Comparison of ENCODE assay signal across 22 cellular contexts in the genomic region with DNA sequence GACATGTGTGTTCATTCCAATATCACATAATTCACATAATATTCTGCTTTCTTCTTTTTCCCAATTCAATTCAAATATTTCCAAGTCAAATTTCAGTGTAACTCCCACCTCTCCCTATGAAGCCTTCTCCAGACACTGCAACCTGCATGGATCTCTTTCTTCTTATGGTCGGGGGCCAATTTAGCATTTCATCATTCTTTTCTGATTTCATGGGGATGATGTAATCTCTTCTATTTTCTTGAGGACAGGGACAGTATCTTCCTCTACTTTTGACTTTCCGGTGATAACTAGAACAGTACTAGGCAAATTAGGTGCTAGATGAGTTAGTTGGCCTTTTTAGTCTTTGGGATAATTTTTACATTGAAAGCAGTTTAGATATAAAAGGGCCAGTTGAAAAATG.
DNase-seq lines count a peak whose midpoint lies in the region; ATAC-seq, FAIRE-seq and TF ChIP-seq lines count a peak whose summit lies in the region.
"Had no signal": no experiment of that assay in that cellular context is flagged by ENCODE, and none has a peak within 500 bp of the region (broad histone marks: within the 10 kb centered on the region; RNA-seq: fewer than 3 reads in every experiment).

No MANE protein-coding gene starts in this region.

- H3K4me1 ChIP-seq in HepG2 (ENCODE audit: insufficient read depth, low read length) (no peaks in the 10 kb centered on the region), right lobe of liver (no peaks in the 10 kb centered on the region), keratinocyte (ENCODE audit: control insufficient read depth, extremely low read depth, insufficient read depth, low read length) (peaks cover 22% of the 10 kb centered on the region), neural progenitor cell (peaks cover 11% of the 10 kb centered on the region), tibial nerve (peaks cover 0 to 2% (median 0%) of the 10 kb centered on the region in 4 donors)
- H3K4me1 ChIP-seq: A549, Caco-2 had no signal

- dilution Hi-C loops in keratinocyte (cut with MboI; ENCODE audit: extremely low pct_ligation_motif_present, low sequenced_read_pairs) = no loop called here

- DNase-seq in HepG2 (ENCODE audit: low spot score) (no peak), right lobe of liver (no peak), keratinocyte (ENCODE audit: low read depth, low spot score) (no peak), neural progenitor cell (ENCODE audit: low spot score) (no peak), tibial nerve (ENCODE audit: low spot score in 2 of 2) (no peak)
- no peak for DNase-seq in natural killer cell treated with Interleukin-12 subunit alpha and Interleukin-12 subunit beta and Interleukin-15 and Interleukin-18, amount 100 ng/mL, for 72 hours (ENCODE audit: low spot score)
- DNase-seq: AML-193; Caco-2; Calu3; CD4-positive, alpha-beta T cell; CD8-positive, alpha-beta T cell; DMS79 treated with DMSO at 0.1 percent for 48 hours; GF-D8 had no signal

- TF ChIP-seq RAD21 in HepG2 (CRISPR knock-in tag; IDR thresholded peaks at IDR 0.05) = no peak

- no peak overlapping the region for H3K27ac ChIP-seq in HepG2 (ENCODE audit: extremely low read length, insufficient read depth, low read length)
- H3K27ac ChIP-seq in right lobe of liver = no peak overlapping the region
- H3K27ac ChIP-seq in keratinocyte (ENCODE audit: control insufficient read depth, insufficient read depth, low read length) = no peak overlapping the region
- no peak overlapping the region for H3K27ac ChIP-seq in neural progenitor cell
- H3K27ac ChIP-seq in tibial nerve = no peak overlapping the region
- H3K27ac ChIP-seq: 22Rv1; A549; BLaER1 treated with 17β-estradiol and CSF1 and Interleukin-3, amounts not matched to agents 10 nM and 100 nM; C4-2B had no signal

- H3K27me3 Mint-ChIP-seq in neural progenitor cell (ENCODE audit: insufficient read depth, low read depth) = no peaks in the 10 kb centered on the region
- peaks cover 17 to 43% of the 10 kb centered on the region in 2 donors for H3K27me3 Mint-ChIP-seq in natural killer cell treated with Interleukin-12 subunit alpha and Interleukin-12 subunit beta and Interleukin-15 and Interleukin-18, amount 100 ng/mL, for 72 hours

- H3K9me3 ChIP-seq in HepG2 (ENCODE audit: low read length) = no peaks in the 10 kb centered on the region
- H3K9me3 ChIP-seq in right lobe of liver = no peaks in the 10 kb centered on the region
- no peaks in the 10 kb centered on the region for H3K9me3 ChIP-seq in keratinocyte (ENCODE audit: control insufficient read depth, low read depth, low read length)
- no peaks in the 10 kb centered on the region for H3K9me3 ChIP-seq in neural progenitor cell (ENCODE audit: low read depth)
- no peaks in the 10 kb centered on the region for H3K9me3 ChIP-seq in tibial nerve
- H3K9me3 ChIP-seq: A549; BLaER1 treated with 17β-estradiol and CSF1 and Interleukin-3, amounts not matched to agents 10 nM and 100 nM; Caco-2 had no signal

- H3K9ac ChIP-seq in HepG2 (ENCODE audit: insufficient read depth, low read depth, low read length) (no peak overlapping the region), keratinocyte (ENCODE audit: control insufficient read depth, extremely low read depth, insufficient read depth, low read length) (no peak overlapping the region), neural progenitor cell (no peak overlapping the region)
- H3K9ac ChIP-seq: BLaER1 treated with 17β-estradiol and CSF1 and Interleukin-3, amounts not matched to agents 10 nM and 100 nM had no signal

- no peak overlapping the region for H2AFZ ChIP-seq in HepG2 (ENCODE audit: low read length)
- H2AFZ ChIP-seq in keratinocyte (ENCODE audit: control insufficient read depth, low read length) = no peak overlapping the region
- H2AFZ ChIP-seq in neural progenitor cell (replicated peaks) = no peak overlapping the region

- intact Hi-C loops in HepG2 (cut with micrococcal nuclease; ENCODE audit: unreplicated experiment) (no loop called here), right lobe of liver (cut with DNase I) (no loop called here)

- peaks cover 6% of the 10 kb centered on the region for H3F3A ChIP-seq in neural progenitor cell (ENCODE audit: low read depth)

- H3K9me3 Mint-ChIP-seq in neural progenitor cell = peaks cover 2% of the 10 kb centered on the region
- H3K9me3 Mint-ChIP-seq in natural killer cell treated with Interleukin-12 subunit alpha and Interleukin-12 subunit beta and Interleukin-15 and Interleukin-18, amount 100 ng/mL, for 72 hours = no peaks in the 10 kb centered on the region
- H3K9me3 Mint-ChIP-seq: CD4-positive, alpha-beta T cell; CD8-positive, alpha-beta T cell had no signal

- TF ChIP-seq POLR2A in HepG2 (IDR thresholded peaks at IDR 0.05; ENCODE audit: insufficient read depth in 1 of 2, low read depth in 2 of 2, low read length in 2 of 2) = no peak
- no peak for TF ChIP-seq POLR2A in right lobe of liver (IDR thresholded peaks at IDR 0.05)
- no peak for TF ChIP-seq POLR2A in tibial nerve (IDR thresholded peaks at IDR 0.05)

- 2% methylated on average over 2 of the region's 2 CpGs for WGBS in HepG2 (ENCODE audit: low lambda C conversion rate)
- WGBS in right lobe of liver (ENCODE audit: insufficient coverage, low coverage, low lambda C conversion rate, missing lambda C conversion rate) = 73% methylated on average over 2 of the region's 2 CpGs
- WGBS in tibial nerve, 2 donors = 90 to 96% methylated on average over 2 of the region's 2 CpGs

- in situ Hi-C loops in HepG2 (cut with HindIII; ENCODE audit: extremely low pct_ligation_motif_present, low pct_unique_long_range_greater_than_20kb) = no loop called here

- no peaks in the 10 kb centered on the region for H3K79me2 ChIP-seq in HepG2 (ENCODE audit: insufficient read depth, low read length)
- H3K79me2 ChIP-seq in keratinocyte (ENCODE audit: control insufficient read depth, insufficient read depth, low read length) = no peaks in the 10 kb centered on the region
- H3K79me2 ChIP-seq in neural progenitor cell (ENCODE audit: low read depth) = no peaks in the 10 kb centered on the region

- TF ChIP-seq CTCF in HepG2 (CRISPR knock-in tag; IDR thresholded peaks at IDR 0.05) (no peak), right lobe of liver (IDR thresholded peaks at IDR 0.05) (no peak), keratinocyte (optimal IDR thresholded peaks at IDR 0.05 in 1 of 3, IDR thresholded peaks at IDR 0.05 in 1 of 3, conservative IDR thresholded peaks at IDR 0.05 in 1 of 3; ENCODE audit: extremely low read depth in 1 of 3, insufficient read depth in 2 of 3, low read length in 3 of 3) (no peak), neural progenitor cell (IDR thresholded peaks at IDR 0.05) (no peak), tibial nerve (IDR thresholded peaks at IDR 0.05) (no peak)

- H3K27ac Mint-ChIP-seq in neural progenitor cell = peak overlapping the region; percentile 30
- no peak overlapping the region for H3K27ac Mint-ChIP-seq in natural killer cell treated with Interleukin-12 subunit alpha and Interleukin-12 subunit beta and Interleukin-15 and Interleukin-18, amount 100 ng/mL, for 72 hours
- H3K27ac Mint-ChIP-seq: B cell; CD4-positive, alpha-beta T cell; CD8-positive, alpha-beta T cell had no signal

- POLR2A ChIA-PET in HepG2 (lab: Yijun Ruan, JAX) = no interaction called here

- H3K36me3 Mint-ChIP-seq in neural progenitor cell = no peaks in the 10 kb centered on the region
- no peaks in the 10 kb centered on the region for H3K36me3 Mint-ChIP-seq in natural killer cell treated with Interleukin-12 subunit alpha and Interleukin-12 subunit beta and Interleukin-15 and Interleukin-18, amount 100 ng/mL, for 72 hours
- H3K36me3 Mint-ChIP-seq: CD8-positive, alpha-beta T cell had no signal

- H4K20me1 ChIP-seq in HepG2 (ENCODE audit: insufficient read depth, low read length) (no peaks in the 10 kb centered on the region), keratinocyte (ENCODE audit: control insufficient read depth, extremely low read depth, insufficient read depth, low read length) (no peaks in the 10 kb centered on the region), neural progenitor cell (ENCODE audit: low read depth) (no peaks in the 10 kb centered on the region)
- H4K20me1 ChIP-seq: BLaER1 treated with 17β-estradiol and CSF1 and Interleukin-3, amounts not matched to agents 10 nM and 100 nM had no signal

- CTCF ChIA-PET in HepG2 (lab: Yijun Ruan, JAX; ENCODE audit: low intra/inter-chr PET ratio, low total read pairs) = no interaction called here

- no peak overlapping the region for H3K4me3 Mint-ChIP-seq in neural progenitor cell
- no peak overlapping the region for H3K4me3 Mint-ChIP-seq in natural killer cell treated with Interleukin-12 subunit alpha and Interleukin-12 subunit beta and Interleukin-15 and Interleukin-18, amount 100 ng/mL, for 72 hours
- H3K4me3 Mint-ChIP-seq: B cell; CD4-positive, alpha-beta T cell; CD8-positive, alpha-beta T cell had no signal

- H3K27me3 ChIP-seq in HepG2 (ENCODE audit: control insufficient read depth in 1 of 2, insufficient read depth in 2 of 2, low read length in 2 of 2) (peaks cover 2 to 3% of the 10 kb centered on the region in 2 experiments; a peak in 1 of 5 replicates), right lobe of liver (no peaks in the 10 kb centered on the region), keratinocyte (ENCODE audit: control insufficient read depth, extremely low read depth, insufficient read depth, low read length) (no peaks in the 10 kb centered on the region), neural progenitor cell (no peaks in the 10 kb centered on the region), tibial nerve (no peaks in the 10 kb centered on the region)
- H3K27me3 ChIP-seq: BLaER1 treated with 17β-estradiol and CSF1 and Interleukin-3, amounts not matched to agents 10 nM and 100 nM had no signal

- TF ChIP-seq EP300 in HepG2 (IDR thresholded peaks at IDR 0.05; ENCODE audit: low read depth in 2 of 2, low read length in 2 of 2) (no peak), HepG2 (CRISPR knock-in tag; IDR thresholded peaks at IDR 0.05; ENCODE audit: borderline replicate concordance) (no peak), tibial nerve (IDR thresholded peaks at IDR 0.05) (no peak)

- H3K4me3 ChIP-seq in HepG2 (replicated peaks in 1 of 3; ENCODE audit: insufficient read depth in 1 of 3, low read depth in 2 of 3, low read length in 3 of 3) (no peak overlapping the region), right lobe of liver (no peak overlapping the region), keratinocyte (ENCODE audit: control insufficient read depth in 2 of 3, extremely low read depth in 1 of 3, insufficient read depth in 2 of 3, low read depth in 1 of 3, low read length in 3 of 3) (no peak overlapping the region), neural progenitor cell (no peak overlapping the region), tibial nerve (no peak overlapping the region)
- H3K4me3 ChIP-seq: A549; BLaER1 treated with 17β-estradiol and CSF1 and Interleukin-3, amounts not matched to agents 10 nM and 100 nM had no signal

- FAIRE-seq in HepG2 (lab: Jason Lieb, UNC) (no peak), keratinocyte (lab: Jason Lieb, UNC) (peak; percentile 20)
- FAIRE-seq: A549, D721Med, G401.6, GM12891, GM18507 had no signal

- H3K36me3 ChIP-seq in HepG2 (replicated peaks in 1 of 2; ENCODE audit: control insufficient read depth in 1 of 2, insufficient read depth in 2 of 2, low read length in 2 of 2) = no peaks in the 10 kb centered on the region
- H3K36me3 ChIP-seq in right lobe of liver = no peaks in the 10 kb centered on the region
- H3K36me3 ChIP-seq in keratinocyte (ENCODE audit: control insufficient read depth in 2 of 2, extremely low read depth in 1 of 2, insufficient read depth in 2 of 2, low read length in 2 of 2) = no peaks in the 10 kb centered on the region
- no peaks in the 10 kb centered on the region for H3K36me3 ChIP-seq in neural progenitor cell
- H3K36me3 ChIP-seq in tibial nerve = no peaks in the 10 kb centered on the region
- H3K36me3 ChIP-seq: BLaER1 treated with 17β-estradiol and CSF1 and Interleukin-3, amounts not matched to agents 10 nM and 100 nM had no signal

- no peaks in the 10 kb centered on the region for H3K9me1 ChIP-seq in keratinocyte (ENCODE audit: control insufficient read depth, extremely low read depth, insufficient read depth, low read length)

- peaks cover 41% of the 10 kb centered on the region for H3K4me1 Mint-ChIP-seq in neural progenitor cell
- no peaks in the 10 kb centered on the region for H3K4me1 Mint-ChIP-seq in natural killer cell treated with Interleukin-12 subunit alpha and Interleukin-12 subunit beta and Interleukin-15 and Interleukin-18, amount 100 ng/mL, for 72 hours (ENCODE audit: low read depth in 2 of 2)
- H3K4me1 Mint-ChIP-seq: B cell had no signal

- H3K4me2 ChIP-seq in HepG2 (ENCODE audit: low read depth, low read length) (no peak overlapping the region), keratinocyte (ENCODE audit: control insufficient read depth, extremely low read depth, insufficient read depth, low read depth, low read length) (no peak overlapping the region), neural progenitor cell (no peak overlapping the region)
- H3K4me2 ChIP-seq: A549 had no signal

- ATAC-seq in HepG2 (no peak), right lobe of liver (no peak)
- no peak for ATAC-seq in natural killer cell treated with Interleukin-12 subunit alpha and Interleukin-12 subunit beta and Interleukin-15 and Interleukin-18, amount 100 ng/mL, for 72 hours
- ATAC-seq: A549; CD8-positive, alpha-beta T cell had no signal

- no TSS peak for BruUV-seq in HepG2 (replicated peaks; lab: Mats Ljungman, UMichigan)
